8 cellular contexts compared by ENCODE assay signal in the genomic region with DNA sequence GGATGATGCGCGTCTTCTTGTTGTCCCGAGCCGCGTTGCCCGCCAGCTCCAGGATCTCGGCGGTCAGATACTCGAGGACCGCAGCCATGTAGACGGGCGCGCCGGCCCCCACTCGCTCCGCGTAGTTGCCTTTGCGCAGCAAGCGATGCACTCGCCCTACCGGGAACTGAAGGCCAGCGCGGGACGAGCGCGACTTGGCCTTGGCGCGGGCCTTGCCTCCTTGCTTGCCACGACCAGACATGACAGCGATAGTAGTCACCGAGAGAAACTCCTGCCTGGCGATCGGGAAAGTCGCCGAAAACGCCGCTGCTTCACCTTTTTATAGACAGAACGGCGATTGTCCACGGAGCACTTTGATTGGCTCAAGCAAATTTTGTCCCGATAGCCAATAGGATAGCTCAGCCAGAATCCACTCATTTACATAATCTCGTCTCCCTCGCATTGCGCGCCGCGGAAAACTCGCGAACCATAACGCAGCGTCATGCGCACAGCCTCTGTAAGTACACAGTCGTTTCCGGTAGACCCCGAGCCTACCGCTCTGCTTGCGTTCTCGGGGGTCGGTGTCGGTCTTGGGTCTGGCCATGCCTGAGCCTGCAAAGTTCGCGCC. TPM values are rescaled to one million over a fixed set of nuclear protein-coding genes. Genes with fewer than 3 reads are reported as not detected.
DNase-seq lines count a peak whose midpoint lies in the region; ATAC-seq, FAIRE-seq and TF ChIP-seq lines count a peak whose summit lies in the region.
"Not testable (repeated sequence)": the region's sequence is repeated elsewhere in the genome, so short reads cannot be mapped to it uniquely, and the experiment has no call there.

No MANE protein-coding gene starts in this region.

- not testable (repeated sequence) for H3K9me3 ChIP-seq in right cardiac atrium (ENCODE audit: control insufficient read depth, low read length)

- not testable (repeated sequence) for H3K27me3 ChIP-seq in right cardiac atrium (ENCODE audit: control insufficient read depth, insufficient read depth)

- H3K4me1 ChIP-seq in right cardiac atrium (ENCODE audit: control insufficient read depth, insufficient read depth, low read length): not testable (repeated sequence)

- not testable (repeated sequence) for TF ChIP-seq POLR2A in GM12891 (IDR thresholded peaks at IDR 0.05; ENCODE audit: low read depth, low read length)

- not testable (repeated sequence) for DNase-seq in GM12891 (ENCODE audit: insufficient read length, low spot score); activated T-cell treated with anti-CD3 and anti-CD28 coated beads, Interleukin-2, amount 50 U/mL, for 4 hours; right cardiac atrium; stimulated activated naive CD8-positive, alpha-beta T cell treated with anti-CD3 and anti-CD28 coated beads, Interleukin-15, Interleukin-2, amounts not matched to agents 100 U/mL and 50 U/mL, for 24 hours

- H3K4me3 ChIP-seq in right cardiac atrium (ENCODE audit: low read length): not testable (repeated sequence)

- H3K4me1 Mint-ChIP-seq in activated T-cell treated with anti-CD3 and anti-CD28 coated beads, Interleukin-2, amount 50 U/mL, for 4 hours (ENCODE audit: low read depth): peaks cover 32% of the 10 kb centered on the region

- ATAC-seq in GM19324 (IDR thresholded peaks at IDR 0.05; ENCODE audit: low FRiP score, unreplicated experiment) (peak; percentile 63), GM21723 (IDR thresholded peaks at IDR 0.05; ENCODE audit: unreplicated experiment) (peak; percentile 56), HG03025 (IDR thresholded peaks at IDR 0.05; ENCODE audit: low FRiP score, unreplicated experiment) (peak; percentile 52), HG03520 (IDR thresholded peaks at IDR 0.05; ENCODE audit: unreplicated experiment) (peak; percentile 59), right cardiac atrium (peak; percentile 90 to 91)
- peak; percentile 65 to 71 for ATAC-seq in activated T-cell treated with anti-CD3 and anti-CD28 coated beads, Interleukin-2, amount 50 U/mL, for 4 hours
- ATAC-seq in stimulated activated naive CD8-positive, alpha-beta T cell treated with anti-CD3 and anti-CD28 coated beads, Interleukin-15, Interleukin-2, amounts not matched to agents 100 U/mL and 50 U/mL, for 24 hours: peak; percentile 69

- not testable (repeated sequence) for H3K9me3 Mint-ChIP-seq in activated T-cell treated with anti-CD3 and anti-CD28 coated beads, Interleukin-2, amount 50 U/mL, for 4 hours

- H3K27ac ChIP-seq in right cardiac atrium (ENCODE audit: low read length): not testable (repeated sequence)

- peak; percentile 96 for FAIRE-seq in GM12891 (lab: Jason Lieb, UNC)

- H3K4me3 Mint-ChIP-seq in activated T-cell treated with anti-CD3 and anti-CD28 coated beads, Interleukin-2, amount 50 U/mL, for 4 hours: not testable (repeated sequence)

- H3K27me3 Mint-ChIP-seq in activated T-cell treated with anti-CD3 and anti-CD28 coated beads, Interleukin-2, amount 50 U/mL, for 4 hours (ENCODE audit: low read depth): not testable (repeated sequence)

- WGBS in right cardiac atrium: no CpG with 5 or more reads among the region's 62 CpGs

- intact Hi-C loops in right cardiac atrium (cut with DNase I): not testable (repeated sequence)

- H3K36me3 Mint-ChIP-seq in activated T-cell treated with anti-CD3 and anti-CD28 coated beads, Interleukin-2, amount 50 U/mL, for 4 hours (ENCODE audit: insufficient read depth): peaks cover 11% of the 10 kb centered on the region

RNA-seq across cellular contexts. Expression of a gene that starts 56.8 kb away (rescaled TPM):
- 15.7 TPM for polyA plus RNA-seq in GM12891 (2012; ENCODE audit: low read depth, missing spikeins)
- total RNA-seq in activated T-cell treated with anti-CD3 and anti-CD28 coated beads, Interleukin-2, amount 50 U/mL, for 4 hours: 10 to 100 TPM; 15.7 to 18.9 (median 17.9) TPM
- 10 to 100 TPM; 13.0 to 23.8 (median 19.4) TPM for total RNA-seq in right cardiac atrium
- 40.2 TPM for polyA plus RNA-seq in right cardiac atrium
